ENCODE assay signal across 16 cellular contexts in genomic region chr10:88063861-88064521, GRCh38.
A peak's percentile ranks its signal among the peaks of the same experiment; 100 is the strongest.
DNase-seq lines count a peak whose midpoint lies in the region; ATAC-seq and TF ChIP-seq lines count a peak whose summit lies in the region.
"Had no signal": no experiment of that assay in that cellular context is flagged by ENCODE, and none has a peak within 500 bp of the region (broad histone marks: within the 10 kb centered on the region; RNA-seq: fewer than 3 reads in every experiment).

No MANE protein-coding gene starts in this region.

- intact Hi-C loops in CD4-positive, alpha-beta memory T cell (cut with micrococcal nuclease) = no loop called here
- intact Hi-C loops in OCI-LY7 (cut with micrococcal nuclease; ENCODE audit: unreplicated experiment) = loop anchor here (5.0 kb wide), 1 partner anchor 823 kb away; no protein-coding TSS in a partner anchor

- no peaks in the 10 kb centered on the region for H3K27me3 ChIP-seq in CD4-positive, alpha-beta memory T cell (ENCODE audit: insufficient read depth, low read length)
- H3K27me3 ChIP-seq in hepatocyte (no peaks in the 10 kb centered on the region), SJCRH30 (no peaks in the 10 kb centered on the region), MG63 (no peaks in the 10 kb centered on the region)

- H3K4me1 Mint-ChIP-seq in CD4-positive, alpha-beta memory T cell = peaks cover 45 to 71% (median 50%) of the 10 kb centered on the region in 4 donors
- peaks cover 70% of the 10 kb centered on the region for H3K4me1 Mint-ChIP-seq in stimulated activated memory B cell treated with anti-CD40 and anti-IgM and Interleukin-4, amounts not matched to agents 10 μg/mL and 1 μg/mL and 100 μg/mL, for 72 hours

- DNase-seq in CD4-positive, alpha-beta memory T cell = no peak
- DNase-seq in OCI-LY7 (ENCODE audit: low spot score) = no peak
- DNase-seq in hepatocyte (ENCODE audit: low spot score) = no peak
- DNase-seq in NCI-H1105 treated with DMSO at 0.1 percent for 48 hours (lab: John Stamatoyannopoulos, UW) = no peak
- no peak for DNase-seq in SJCRH30
- DNase-seq in MG63 = no peak
- DNase-seq: activated naive CD8-positive, alpha-beta T cell treated with anti-CD3 and anti-CD28 coated beads for 36 hours; DMS53; kidney glomerular epithelial cell; naive B cell; NCI-H510A treated with DMSO at 0.1 percent for 48 hours; retina had no signal

- no peak for ATAC-seq in stimulated activated memory B cell treated with anti-CD40 and anti-IgM and Interleukin-4, amounts not matched to agents 10 μg/mL and 1 μg/mL and 100 μg/mL, for 72 hours
- ATAC-seq in HG03139 (IDR thresholded peaks at IDR 0.05; ENCODE audit: unreplicated experiment) = no peak
- ATAC-seq: activated CD4-positive, CD25-positive, alpha-beta regulatory T cell treated with anti-CD3 and anti-CD28 coated beads, Interleukin-2, amount 50 U/mL, for 24 hours; HCT116 had no signal

- H3K4me1 ChIP-seq in CD4-positive, alpha-beta memory T cell (ENCODE audit: insufficient read depth, low read length) = peaks cover 43% of the 10 kb centered on the region
- H3K4me1 ChIP-seq in OCI-LY7 (ENCODE audit: insufficient read depth, low read length, poor library complexity, severe bottlenecking) (peaks cover 81% of the 10 kb centered on the region), hepatocyte (ENCODE audit: insufficient read depth) (peaks cover 21% of the 10 kb centered on the region), SJCRH30 (no peaks in the 10 kb centered on the region)

- H3K9me3 ChIP-seq in CD4-positive, alpha-beta memory T cell (ENCODE audit: control insufficient read depth in 1 of 2, low read length in 2 of 2) = no peaks in the 10 kb centered on the region
- H3K9me3 ChIP-seq in OCI-LY7 (ENCODE audit: low read length) (no peaks in the 10 kb centered on the region), hepatocyte (ENCODE audit: low read depth) (no peaks in the 10 kb centered on the region), SJCRH30 (replicated peaks) (no peaks in the 10 kb centered on the region), MG63 (no peaks in the 10 kb centered on the region)

- H2AFZ ChIP-seq in OCI-LY7 (ENCODE audit: low read length) (peak overlapping the region; percentile 86; the same call in 1 of the 2 replicates), hepatocyte (no peak overlapping the region)

- H3K4me3 Mint-ChIP-seq in CD4-positive, alpha-beta memory T cell = peak overlapping the region in 1 of 8 donors; percentile 81
- H3K4me3 Mint-ChIP-seq in stimulated activated memory B cell treated with anti-CD40 and anti-IgM and Interleukin-4, amounts not matched to agents 10 μg/mL and 1 μg/mL and 100 μg/mL, for 72 hours = no peak overlapping the region
- H3K4me3 Mint-ChIP-seq: activated naive CD8-positive, alpha-beta T cell treated with anti-CD3 and anti-CD28 coated beads for 36 hours had no signal

- BruUV-seq in OCI-LY7 (replicated peaks; lab: Mats Ljungman, UMichigan) = no TSS peak

- H3K9me2 ChIP-seq in OCI-LY7 (ENCODE audit: insufficient read depth, low read length) = no peaks in the 10 kb centered on the region
- no peaks in the 10 kb centered on the region for H3K9me2 ChIP-seq in hepatocyte (replicated peaks; ENCODE audit: insufficient read depth)

- no peaks in the 10 kb centered on the region for H3K36me3 ChIP-seq in CD4-positive, alpha-beta memory T cell (ENCODE audit: insufficient read depth, low read length)
- H3K36me3 ChIP-seq in OCI-LY7 (ENCODE audit: insufficient read depth, low read length) (no peaks in the 10 kb centered on the region), hepatocyte (replicated peaks; ENCODE audit: insufficient read depth, low read depth) (no peaks in the 10 kb centered on the region), SJCRH30 (no peaks in the 10 kb centered on the region), MG63 (no peaks in the 10 kb centered on the region)

- POLR2A ChIA-PET in CD4-positive, alpha-beta memory T cell (lab: Charles Lee; ENCODE audit: partially characterized antibody) = no interaction called here
- POLR2A ChIA-PET in OCI-LY7 (lab: Charles Lee) = interaction anchor here (0.6 to 2.7 kb wide), 8 partner anchors 12 to 209 kb away, joined by 3 to 10 read pairs (median 4); no protein-coding TSS in a partner anchor

- H4K20me1 ChIP-seq in OCI-LY7 (ENCODE audit: insufficient read depth, low read length) (no peaks in the 10 kb centered on the region), hepatocyte (ENCODE audit: insufficient read depth, poor library complexity, severe bottlenecking) (no peaks in the 10 kb centered on the region)

- peak overlapping the region; percentile 84 to 97 (median 95) for H3K27ac Mint-ChIP-seq in CD4-positive, alpha-beta memory T cell
- peak overlapping the region; percentile 76 for H3K27ac Mint-ChIP-seq in stimulated activated memory B cell treated with anti-CD40 and anti-IgM and Interleukin-4, amounts not matched to agents 10 μg/mL and 1 μg/mL and 100 μg/mL, for 72 hours
- H3K27ac Mint-ChIP-seq: activated naive CD8-positive, alpha-beta T cell treated with anti-CD3 and anti-CD28 coated beads for 36 hours had no signal

- peaks cover 0 to 5% (median 0%) of the 10 kb centered on the region in 8 donors for H3K9me3 Mint-ChIP-seq in CD4-positive, alpha-beta memory T cell
- H3K9me3 Mint-ChIP-seq in stimulated activated memory B cell treated with anti-CD40 and anti-IgM and Interleukin-4, amounts not matched to agents 10 μg/mL and 1 μg/mL and 100 μg/mL, for 72 hours = peaks cover 10% of the 10 kb centered on the region

- H3K79me2 ChIP-seq in OCI-LY7 (ENCODE audit: insufficient read depth, low read depth, low read length) = no peaks in the 10 kb centered on the region
- H3K79me2 ChIP-seq in hepatocyte = no peaks in the 10 kb centered on the region

- WGBS in hepatocyte (ENCODE audit: low lambda C conversion rate, missing lambda C conversion rate) = 38% methylated on average over 4 of the region's 4 CpGs

- CTCF ChIA-PET in CD4-positive, alpha-beta memory T cell (lab: Charles Lee; ENCODE audit: partially characterized antibody) = interaction anchor here (1.7 kb wide), 1 partner anchor 28 kb away, joined by 8 read pairs; no protein-coding TSS in a partner anchor
- CTCF ChIA-PET in OCI-LY7 (lab: Charles Lee; ENCODE audit: unreplicated experiment) = interaction anchor here (1.3 kb wide), 1 partner anchor 11 kb away, joined by 3 read pairs; no protein-coding TSS in a partner anchor

- no peak overlapping the region for H3K4me3 ChIP-seq in CD4-positive, alpha-beta memory T cell (ENCODE audit: low read length in 2 of 2)
- no peak overlapping the region for H3K4me3 ChIP-seq in OCI-LY7 (ENCODE audit: low read depth, low read length, poor library complexity, severe bottlenecking)
- no peak overlapping the region for H3K4me3 ChIP-seq in hepatocyte
- H3K4me3 ChIP-seq in SJCRH30 = no peak overlapping the region
- H3K4me3 ChIP-seq in MG63 = no peak overlapping the region

- no peak overlapping the region for H3K27ac ChIP-seq in CD4-positive, alpha-beta memory T cell (ENCODE audit: low read depth, low read length)
- no peak overlapping the region for H3K27ac ChIP-seq in OCI-LY7 (ENCODE audit: low read depth, low read length, poor library complexity, severe bottlenecking)
- H3K27ac ChIP-seq in hepatocyte = peak overlapping the region; percentile 88
- H3K27ac ChIP-seq in SJCRH30 = no peak overlapping the region

- no peaks in the 10 kb centered on the region for H3K36me3 Mint-ChIP-seq in CD4-positive, alpha-beta memory T cell
- no peaks in the 10 kb centered on the region for H3K36me3 Mint-ChIP-seq in stimulated activated memory B cell treated with anti-CD40 and anti-IgM and Interleukin-4, amounts not matched to agents 10 μg/mL and 1 μg/mL and 100 μg/mL, for 72 hours

- TF ChIP-seq CTCF in OCI-LY7 (conservative IDR thresholded peaks at IDR 0.05; ENCODE audit: low read length) (no peak), hepatocyte (IDR thresholded peaks at IDR 0.05; ENCODE audit: poor library complexity) (no peak)

- H3K4me2 ChIP-seq in OCI-LY7 (ENCODE audit: low read length) = no peak overlapping the region
- H3K4me2 ChIP-seq in hepatocyte = no peak overlapping the region

- no peaks in the 10 kb centered on the region for H3K27me3 Mint-ChIP-seq in CD4-positive, alpha-beta memory T cell
- no peaks in the 10 kb centered on the region for H3K27me3 Mint-ChIP-seq in stimulated activated memory B cell treated with anti-CD40 and anti-IgM and Interleukin-4, amounts not matched to agents 10 μg/mL and 1 μg/mL and 100 μg/mL, for 72 hours
- H3K27me3 Mint-ChIP-seq: activated naive CD8-positive, alpha-beta T cell treated with anti-CD3 and anti-CD28 coated beads for 36 hours; naive B cell had no signal
